ENCODE assay signal across 18 cellular contexts in genomic region chr4:2274320-2275043, GRCh38. TPM values are rescaled to one million over a fixed set of nuclear protein-coding genes. Genes with fewer than 3 reads are reported as not detected.
DNase-seq lines count a peak whose midpoint lies in the region; ATAC-seq and TF ChIP-seq lines count a peak whose summit lies in the region.
"Had no signal": no experiment of that assay in that cellular context is flagged by ENCODE, and none has a peak within 500 bp of the region (broad histone marks: within the 10 kb centered on the region; RNA-seq: fewer than 3 reads in every experiment).

No MANE protein-coding gene starts in this region.

- intact Hi-C loops in natural killer cell (cut with micrococcal nuclease) = no loop called here

- no peak for ATAC-seq in natural killer cell treated with Interleukin-12 subunit alpha and Interleukin-12 subunit beta and Interleukin-15 and Interleukin-18, amount 100 ng/mL, for 72 hours
- ATAC-seq in natural killer cell (no peak), HG03342 (IDR thresholded peaks at IDR 0.05; ENCODE audit: unreplicated experiment) (no peak), GM18868 (IDR thresholded peaks at IDR 0.05; ENCODE audit: unreplicated experiment) (no peak)
- no peak for ATAC-seq in central memory CD8-positive, alpha-beta T cell (replicated peaks; ENCODE audit: extremely low read depth, poor library complexity, severe bottlenecking)
- ATAC-seq: A549, GM23338 had no signal

- H3K36me3 Mint-ChIP-seq in natural killer cell treated with Interleukin-12 subunit alpha and Interleukin-12 subunit beta and Interleukin-15 and Interleukin-18, amount 100 ng/mL, for 72 hours = no peaks in the 10 kb centered on the region
- no peaks in the 10 kb centered on the region for H3K36me3 Mint-ChIP-seq in natural killer cell
- H3K36me3 Mint-ChIP-seq in central memory CD8-positive, alpha-beta T cell (ENCODE audit: insufficient read depth) = peaks cover 1% of the 10 kb centered on the region
- no peaks in the 10 kb centered on the region for H3K36me3 Mint-ChIP-seq in nephron progenitor cell (ENCODE audit: low read depth)
- H3K36me3 Mint-ChIP-seq: CD14-positive monocyte had no signal

- H3K27ac Mint-ChIP-seq in natural killer cell treated with Interleukin-12 subunit alpha and Interleukin-12 subunit beta and Interleukin-15 and Interleukin-18, amount 100 ng/mL, for 72 hours = no peak overlapping the region
- H3K27ac Mint-ChIP-seq in natural killer cell = no peak overlapping the region
- H3K27ac Mint-ChIP-seq in central memory CD8-positive, alpha-beta T cell (ENCODE audit: low read depth) = peak overlapping the region; percentile 13
- H3K27ac Mint-ChIP-seq in nephron progenitor cell = peak overlapping the region; percentile 71
- H3K27ac Mint-ChIP-seq: B cell, CD14-positive monocyte, GM23338 had no signal

- H3K4me1 Mint-ChIP-seq in natural killer cell treated with Interleukin-12 subunit alpha and Interleukin-12 subunit beta and Interleukin-15 and Interleukin-18, amount 100 ng/mL, for 72 hours (ENCODE audit: low read depth in 2 of 2) = peaks cover 3 to 5% of the 10 kb centered on the region in 2 donors
- H3K4me1 Mint-ChIP-seq in natural killer cell (peaks cover 4 to 16% of the 10 kb centered on the region in 2 donors), nephron progenitor cell (peaks cover 35% of the 10 kb centered on the region)
- no peaks in the 10 kb centered on the region for H3K4me1 Mint-ChIP-seq in central memory CD8-positive, alpha-beta T cell
- H3K4me1 Mint-ChIP-seq: B cell, CD14-positive monocyte had no signal

- TF ChIP-seq CTCF in natural killer cell (IDR thresholded peaks at IDR 0.05) = no peak
- no peak for TF ChIP-seq CTCF in nephron progenitor cell (IDR thresholded peaks at IDR 0.05)

- peak; percentile 31 for DNase-seq in natural killer cell treated with Interleukin-12 subunit alpha and Interleukin-12 subunit beta and Interleukin-15 and Interleukin-18, amount 100 ng/mL, for 72 hours (ENCODE audit: low spot score)
- no peak for DNase-seq in natural killer cell
- no peak for DNase-seq in central memory CD8-positive, alpha-beta T cell (ENCODE audit: low spot score in 2 of 2)
- no peak for DNase-seq in nephron progenitor cell
- no peak for DNase-seq in SW 1271 (lab: John Stamatoyannopoulos, UW)
- DNase-seq: EL, IMR-90, MV-4-11, NCI-H1105 treated with DMSO at 0.1 percent for 48 hours, NCI-H446, NCI-H526 treated with DMSO at 0.1 percent for 48 hours, SHP77 had no signal

- H3K27me3 Mint-ChIP-seq in natural killer cell treated with Interleukin-12 subunit alpha and Interleukin-12 subunit beta and Interleukin-15 and Interleukin-18, amount 100 ng/mL, for 72 hours = no peaks in the 10 kb centered on the region
- no peaks in the 10 kb centered on the region for H3K27me3 Mint-ChIP-seq in natural killer cell (ENCODE audit: low read depth in 2 of 2)
- no peaks in the 10 kb centered on the region for H3K27me3 Mint-ChIP-seq in central memory CD8-positive, alpha-beta T cell
- peaks cover 7% of the 10 kb centered on the region for H3K27me3 Mint-ChIP-seq in nephron progenitor cell (ENCODE audit: low read depth, poor library complexity)
- H3K27me3 Mint-ChIP-seq: B cell had no signal

- H3K4me3 Mint-ChIP-seq in natural killer cell treated with Interleukin-12 subunit alpha and Interleukin-12 subunit beta and Interleukin-15 and Interleukin-18, amount 100 ng/mL, for 72 hours = no peak overlapping the region
- H3K4me3 Mint-ChIP-seq in natural killer cell = no peak overlapping the region
- H3K4me3 Mint-ChIP-seq in central memory CD8-positive, alpha-beta T cell = no peak overlapping the region
- peak overlapping the region; percentile 19 for H3K4me3 Mint-ChIP-seq in nephron progenitor cell
- H3K4me3 Mint-ChIP-seq: B cell, CD14-positive monocyte, GM23338 had no signal

- no peaks in the 10 kb centered on the region for H3K9me3 Mint-ChIP-seq in natural killer cell treated with Interleukin-12 subunit alpha and Interleukin-12 subunit beta and Interleukin-15 and Interleukin-18, amount 100 ng/mL, for 72 hours
- H3K9me3 Mint-ChIP-seq in natural killer cell (no peaks in the 10 kb centered on the region), nephron progenitor cell (no peaks in the 10 kb centered on the region)
- H3K9me3 Mint-ChIP-seq in central memory CD8-positive, alpha-beta T cell = no peaks in the 10 kb centered on the region
- H3K9me3 Mint-ChIP-seq: CD14-positive monocyte, GM23338 had no signal

RNA-seq across cellular contexts. Expression of gene MXD4, which starts 12.6 kb away (rescaled TPM):
- total RNA-seq in natural killer cell treated with Interleukin-12 subunit alpha and Interleukin-12 subunit beta and Interleukin-15 and Interleukin-18, amount 100 ng/mL, for 72 hours = 10 to 100 TPM; 13.9 to 14.5 TPM
- 100 to 1,000 TPM; 141 to 172 (median 166) TPM for total RNA-seq in natural killer cell

RNA-seq across cellular contexts. Expression of gene HAUS3, which starts 32.6 kb away (rescaled TPM):
- 10 to 100 TPM; 17.6 to 30.0 TPM for total RNA-seq in natural killer cell treated with Interleukin-12 subunit alpha and Interleukin-12 subunit beta and Interleukin-15 and Interleukin-18, amount 100 ng/mL, for 72 hours
- total RNA-seq in natural killer cell = 10 to 100 TPM; 38.0 to 50.3 (median 49.4) TPM

RNA-seq across cellular contexts. Expression of gene POLN, which starts 32.6 kb away (rescaled TPM):
- total RNA-seq in natural killer cell treated with Interleukin-12 subunit alpha and Interleukin-12 subunit beta and Interleukin-15 and Interleukin-18, amount 100 ng/mL, for 72 hours = 1 to 10 TPM; 3.8 to 6.1 TPM
- total RNA-seq in natural killer cell = 1 to 10 TPM; 2.6 to 6.9 (median 3.3) TPM

Comparison
In these comparisons a context has a peak if more than half of its experiments do, and no peak if none do; other contexts are left out.
1. RNA of gene MXD4, which starts 12.6 kb away (total RNA-seq): 141 to 172 TPM in natural killer cell; 13.9 to 14.5 TPM in natural killer cell treated with Interleukin-12 subunit alpha and Interleukin-12 subunit beta and Interleukin-15 and Interleukin-18, amount 100 ng/mL, for 72 hours; every median in the first group is over 4 times any median in the second.
2. H3K27ac Mint-ChIP-seq: peak in central memory CD8-positive, alpha-beta T cell (single experiment) and nephron progenitor cell (single experiment); none in natural killer cell treated with Interleukin-12 subunit alpha and Interleukin-12 subunit beta and Interleukin-15 and Interleukin-18, amount 100 ng/mL, for 72 hours (0 of 2) and natural killer cell (0 of 2).